In genomic region chr18:73045037-73045436, GRCh38 we compare ENCODE assay signal across 32 cellular contexts.
DNase-seq lines count a peak whose midpoint lies in the region; TF ChIP-seq lines count a peak whose summit lies in the region.
"Had no signal": no experiment of that assay in that cellular context is flagged by ENCODE, and none has a peak within 500 bp of the region (broad histone marks: within the 10 kb centered on the region; RNA-seq: fewer than 3 reads in every experiment).

No MANE protein-coding gene starts in this region.

- no peaks in the 10 kb centered on the region for H3K27me3 Mint-ChIP-seq in Caco-2 (ENCODE audit: insufficient read depth, unreplicated experiment)
- H3K27me3 Mint-ChIP-seq: B cell; CD4-positive, alpha-beta memory T cell; CD4-positive, alpha-beta T cell; CD4-positive, CD25-positive, alpha-beta regulatory T cell had no signal

- no peaks in the 10 kb centered on the region for H4K20me1 ChIP-seq in PC-9 (ENCODE audit: insufficient read depth)
- H4K20me1 ChIP-seq: BLaER1; BLaER1 treated with 17β-estradiol and CSF1 and Interleukin-3, amounts not matched to agents 10 nM and 100 nM had no signal

- intact Hi-C loops in PC-9 (cut with micrococcal nuclease; ENCODE audit: unreplicated experiment): no loop called here
- intact Hi-C loops in Caco-2 (cut with micrococcal nuclease; ENCODE audit: unreplicated experiment): no loop called here

- DNase-seq in PC-9: no peak
- no peak for DNase-seq in NCI-H128 (lab: John Stamatoyannopoulos, UW; ENCODE audit: unreplicated experiment)
- no peak for DNase-seq in NCI-H2171 (lab: John Stamatoyannopoulos, UW)
- DNase-seq in Caco-2: no peak
- DNase-seq in RPMI8226: no peak
- DNase-seq: 8988T; ACHN; AML-193; BE2C; C1 segment of cervical spinal cord; Calu3; CD4-positive, alpha-beta memory T cell; CD4-positive, alpha-beta T cell; CD4-positive, CD25-positive, alpha-beta regulatory T cell; CD8-positive, alpha-beta memory T cell; CD8-positive, alpha-beta T cell; COR-L47; DMS 273 treated with DMSO at 0.1 percent for 48 hours; DMS153; DMS53; DMS79; DMS79 treated with DMSO at 0.1 percent for 48 hours; DND-41; EL had no signal

- H3K27ac Mint-ChIP-seq in Caco-2 (ENCODE audit: unreplicated experiment): no peak overlapping the region
- H3K27ac Mint-ChIP-seq: B cell; CD14-positive monocyte; CD4-positive, alpha-beta T cell; CD4-positive, CD25-positive, alpha-beta regulatory T cell; CD8-positive, alpha-beta memory T cell; CD8-positive, alpha-beta T cell had no signal

- CTCF ChIA-PET in PC-9 (lab: Charles Lee) (no interaction called here), Caco-2 (lab: Charles Lee) (no interaction called here)

- H3K27me3 ChIP-seq in PC-9 (ENCODE audit: insufficient read depth, low read depth): no peaks in the 10 kb centered on the region
- H3K27me3 ChIP-seq in Caco-2 (replicated peaks; ENCODE audit: control insufficient read depth, insufficient read depth, low read length): no peaks in the 10 kb centered on the region
- H3K27me3 ChIP-seq: BE2C; BLaER1; BLaER1 treated with 17β-estradiol and CSF1 and Interleukin-3, amounts not matched to agents 10 nM and 100 nM had no signal

- peaks cover 10% of the 10 kb centered on the region for H3K9me2 ChIP-seq in PC-9 (ENCODE audit: insufficient read depth)

- no peak overlapping the region for H3K4me3 Mint-ChIP-seq in Caco-2 (ENCODE audit: unreplicated experiment)
- H3K4me3 Mint-ChIP-seq: B cell; CD14-positive monocyte; CD4-positive, alpha-beta T cell; CD4-positive, CD25-positive, alpha-beta regulatory T cell; CD8-positive, alpha-beta memory T cell; CD8-positive, alpha-beta T cell had no signal

- H3K4me3 ChIP-seq in PC-9 (no peak overlapping the region), Caco-2 (ENCODE audit: low read depth, low read length) (no peak overlapping the region)
- H3K4me3 ChIP-seq: A549; BLaER1; BLaER1 treated with 17β-estradiol and CSF1 and Interleukin-3, amounts not matched to agents 10 nM and 100 nM had no signal

- no peaks in the 10 kb centered on the region for H3K79me2 ChIP-seq in PC-9 (ENCODE audit: low read depth)

- TF ChIP-seq CTCF in 22Rv1 (IDR thresholded peaks at IDR 0.05): no peak
- TF ChIP-seq CTCF in C4-2B (conservative IDR thresholded peaks at IDR 0.05): no peak
- TF ChIP-seq CTCF in PC-9 (conservative IDR thresholded peaks at IDR 0.05): no peak
- no peak for TF ChIP-seq CTCF in VCaP (conservative IDR thresholded peaks at IDR 0.05)
- TF ChIP-seq CTCF in Caco-2 (IDR thresholded peaks at IDR 0.05; ENCODE audit: insufficient read depth in 1 of 2, low read depth in 1 of 2, low read length in 1 of 2, severe bottlenecking in 1 of 2, unreplicated experiment in 1 of 2): no peak

- no TSS peak for BruUV-seq in PC-9 (replicated peaks; lab: Mats Ljungman, UMichigan)
- no TSS peak for BruUV-seq in Caco-2 (replicated peaks; lab: Mats Ljungman, UMichigan)

- peaks cover 6% of the 10 kb centered on the region for H3K4me1 Mint-ChIP-seq in Caco-2 (ENCODE audit: low read depth, unreplicated experiment)
- H3K4me1 Mint-ChIP-seq: CD14-positive monocyte; CD4-positive, alpha-beta memory T cell; CD4-positive, CD25-positive, alpha-beta regulatory T cell; CD8-positive, alpha-beta memory T cell had no signal

- POLR2A ChIA-PET in PC-9 (lab: Charles Lee; ENCODE audit: unreplicated experiment): no interaction called here
- POLR2A ChIA-PET in Caco-2 (lab: Charles Lee): no interaction called here

- no peaks in the 10 kb centered on the region for H3F3A ChIP-seq in PC-9 (ENCODE audit: insufficient read depth, low read depth)

- H3K9me3 Mint-ChIP-seq in Caco-2 (ENCODE audit: unreplicated experiment): no peaks in the 10 kb centered on the region

- H3K9me3 ChIP-seq in PC-9 (ENCODE audit: insufficient read depth, low read depth): no peaks in the 10 kb centered on the region
- no peaks in the 10 kb centered on the region for H3K9me3 ChIP-seq in Caco-2
- H3K9me3 ChIP-seq: A549, BE2C had no signal

- 0 out of 2 replicates have a peak overlapping the region, but pooled peaks have one; percentile 77 for H3K27ac ChIP-seq in 22Rv1
- H3K27ac ChIP-seq in C4-2B: peak overlapping the region; percentile 90
- no peak overlapping the region for H3K27ac ChIP-seq in PC-9
- peak overlapping the region; percentile 82 for H3K27ac ChIP-seq in VCaP
- H3K27ac ChIP-seq: A549; BLaER1; BLaER1 treated with 17β-estradiol and CSF1 and Interleukin-3, amounts not matched to agents 10 nM and 100 nM had no signal

- no peak overlapping the region for H3K4me2 ChIP-seq in PC-9
- H3K4me2 ChIP-seq: A549; BLaER1; BLaER1 treated with 17β-estradiol and CSF1 and Interleukin-3, amounts not matched to agents 10 nM and 100 nM had no signal

- no peaks in the 10 kb centered on the region for H3K36me3 ChIP-seq in PC-9 (ENCODE audit: low read depth)
- H3K36me3 ChIP-seq in Caco-2 (ENCODE audit: control insufficient read depth, insufficient read depth, low read length): no peaks in the 10 kb centered on the region
- H3K36me3 ChIP-seq: BE2C; BLaER1; BLaER1 treated with 17β-estradiol and CSF1 and Interleukin-3, amounts not matched to agents 10 nM and 100 nM had no signal

- H3K4me1 ChIP-seq in PC-9 (replicated peaks; ENCODE audit: insufficient read depth) (no peaks in the 10 kb centered on the region), Caco-2 (no peaks in the 10 kb centered on the region)
- H3K4me1 ChIP-seq: BE2C; BLaER1; BLaER1 treated with 17β-estradiol and CSF1 and Interleukin-3, amounts not matched to agents 10 nM and 100 nM had no signal

- H2AFZ ChIP-seq in PC-9: peak overlapping the region; percentile 50; the same call in 1 of the 2 replicates

- H3K36me3 Mint-ChIP-seq in Caco-2 (ENCODE audit: insufficient read depth, unreplicated experiment): no peaks in the 10 kb centered on the region
- H3K36me3 Mint-ChIP-seq: CD14-positive monocyte; CD4-positive, alpha-beta memory T cell; CD4-positive, CD25-positive, alpha-beta regulatory T cell; CD8-positive, alpha-beta T cell had no signal
